In genomic region chr15:94230436-94230885, GRCh38 we compare ENCODE assay signal across 8 cellular contexts. TPM values are rescaled to one million over a fixed set of nuclear protein-coding genes. Genes with fewer than 3 reads are reported as not detected.
DNase-seq lines count a peak whose midpoint lies in the region; ATAC-seq, FAIRE-seq and TF ChIP-seq lines count a peak whose summit lies in the region.

No MANE protein-coding gene starts in this region.

- H3K9me2 ChIP-seq in DOHH2 (replicated peaks; ENCODE audit: control insufficient read depth, low read length) = no peaks in the 10 kb centered on the region

- intact Hi-C loops in pancreas (cut with DNase I) = loop anchor here in 1 of 3 donors (10.0 kb wide), 1 partner anchor 54 kb away; no protein-coding TSS in a partner anchor

- peaks cover 10% of the 10 kb centered on the region for H4K20me1 ChIP-seq in DOHH2 (ENCODE audit: control insufficient read depth, insufficient read depth, low read depth, low read length)

- H3K36me3 ChIP-seq in DOHH2 (ENCODE audit: control insufficient read depth, low read length) = peaks cover 30% of the 10 kb centered on the region
- no peaks in the 10 kb centered on the region for H3K36me3 ChIP-seq in RWPE2 (ENCODE audit: low read depth)
- no peaks in the 10 kb centered on the region for H3K36me3 ChIP-seq in pancreas

- DNase-seq in RWPE2 (ENCODE audit: low spot score) (no peak), fibroblast of peridontal ligament (ENCODE audit: extremely low read depth) (peak; percentile 47), pancreas (no peak), NCI-H446 (lab: John Stamatoyannopoulos, UW) (no peak), hypothalamus (lab: John Stamatoyannopoulos, UW) (no peak), NCI-H187 treated with DMSO at 0.1 percent for 48 hours (lab: John Stamatoyannopoulos, UW) (no peak)

- H3K79me2 ChIP-seq in DOHH2 (ENCODE audit: control insufficient read depth, low read length) = peaks cover 47% of the 10 kb centered on the region

- H3K4me3 ChIP-seq in DOHH2 (ENCODE audit: low read length) (peak overlapping the region; percentile 98), RWPE2 (ENCODE audit: severe bottlenecking) (peak overlapping the region; percentile 73), pancreas (peak overlapping the region; percentile 71 to 84 (median 82))

- 4 to 5% methylated on average over 11 of the region's 11 CpGs for WGBS in pancreas, 2 donors

- H3K27me3 ChIP-seq in DOHH2 (ENCODE audit: control insufficient read depth, low read length) (peaks cover 9% of the 10 kb centered on the region; the same call in 1 of the 2 replicates), RWPE2 (ENCODE audit: insufficient read depth, poor library complexity, severe bottlenecking) (no peaks in the 10 kb centered on the region), pancreas (no peaks in the 10 kb centered on the region)

- peak overlapping the region; percentile 95; the same call in 1 of the 2 replicates for H3K27ac ChIP-seq in DOHH2 (ENCODE audit: low read depth, low read length)
- peak overlapping the region; percentile 83 for H3K27ac ChIP-seq in RWPE2 (ENCODE audit: poor library complexity, severe bottlenecking)
- H3K27ac ChIP-seq in pancreas = peak overlapping the region; percentile 85 to 94 (median 89)

- H3K4me1 ChIP-seq in DOHH2 (ENCODE audit: control insufficient read depth, low read length) (peaks cover 71% of the 10 kb centered on the region), RWPE2 (ENCODE audit: insufficient read depth, poor library complexity, severe bottlenecking) (peaks cover 27% of the 10 kb centered on the region), pancreas (peaks cover 11 to 16% (median 15%) of the 10 kb centered on the region in 3 donors)

- ATAC-seq in RWPE2 (ENCODE audit: low read depth) (peak; percentile 1; the same call in 2 of the 3 replicates), pancreas (peak in 3 of 4 donors; percentile 2 to 22 (median 19)), GM21360 (IDR thresholded peaks at IDR 0.05; ENCODE audit: unreplicated experiment) (no peak)

- FAIRE-seq in pancreas (lab: Jason Lieb, UNC) = no peak

- H3K9me3 ChIP-seq in DOHH2 (ENCODE audit: control insufficient read depth, insufficient read depth, low read length) (no peaks in the 10 kb centered on the region), RWPE2 (ENCODE audit: severe bottlenecking) (no peaks in the 10 kb centered on the region), pancreas (no peaks in the 10 kb centered on the region)

- peak overlapping the region; percentile 96 for H3K4me2 ChIP-seq in DOHH2 (ENCODE audit: low read length)

- peaks cover 29% of the 10 kb centered on the region for H3F3A ChIP-seq in DOHH2 (ENCODE audit: control insufficient read depth, insufficient read depth)

- TF ChIP-seq CTCF in DOHH2 (IDR thresholded peaks at IDR 0.05; ENCODE audit: low read depth, low read length, poor library complexity, severe bottlenecking) = no peak
- TF ChIP-seq CTCF in RWPE2 (IDR thresholded peaks at IDR 0.05; ENCODE audit: poor library complexity, severe bottlenecking) = no peak
- TF ChIP-seq CTCF in pancreas (IDR thresholded peaks at IDR 0.05) = no peak

RNA-seq across cellular contexts. Expression of gene MCTP2, which starts 0.9 kb away (rescaled TPM):
- 10 to 100 TPM; 13.0 to 21.4 (median 15.0) TPM for total RNA-seq in pancreas
- 1 to 10 TPM; 3.7 to 5.6 TPM for polyA plus RNA-seq in pancreas
